17 cellular contexts compared by ENCODE assay signal in the genomic region with DNA sequence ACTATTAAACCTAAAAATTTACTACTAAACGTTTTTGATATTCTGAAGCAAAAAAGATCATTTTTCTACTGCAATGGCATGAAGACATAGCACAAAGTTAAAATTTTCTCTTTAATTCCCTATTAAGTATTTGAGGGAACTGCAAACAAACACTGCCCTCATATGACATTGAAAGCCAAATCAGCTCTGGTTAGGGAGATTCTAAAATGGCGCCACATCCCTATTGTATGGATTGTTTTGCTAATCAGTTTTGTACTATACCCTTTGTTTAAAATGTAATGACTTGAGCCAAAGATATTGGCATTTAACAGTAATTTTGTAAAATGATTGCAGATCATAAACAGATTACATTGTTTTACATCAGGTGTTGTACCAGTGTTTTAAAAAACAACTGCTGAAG.
"Had no signal": no experiment of that assay in that cellular context is flagged by ENCODE, and none has a peak within 500 bp of the region (broad histone marks: within the 10 kb centered on the region; RNA-seq: fewer than 3 reads in every experiment).

No MANE protein-coding gene starts in this region.

- H3K9me3 Mint-ChIP-seq: activated CD4-positive, alpha-beta memory T cell treated with anti-CD3 and anti-CD28 coated beads, Interleukin-2, amount 10 ng/mL, durations not matched to agents 7 days and 5 days; activated naive CD8-positive, alpha-beta T cell treated with anti-CD3 and anti-CD28 coated beads, Interleukin-2, amount 50 U/mL, for 24 hours; natural killer cell; stimulated activated effector memory CD8-positive, alpha-beta T cell treated with anti-CD3 and anti-CD28 coated beads, Interleukin-12 subunit alpha, Interleukin-12 subunit beta, amount 100 ng/mL, for 72 hours had no signal

- ATAC-seq: activated CD4-positive, alpha-beta T cell treated with anti-CD3 and anti-CD28 coated beads for 36 hours; activated naive CD8-positive, alpha-beta T cell treated with anti-CD3 and anti-CD28 coated beads, Interleukin-2, amount 50 U/mL, for 24 hours; foreskin keratinocyte; left lobe of liver; natural killer cell; right cardiac atrium; stimulated activated effector memory CD8-positive, alpha-beta T cell treated with anti-CD3 and anti-CD28 coated beads, Interleukin-12 subunit alpha, Interleukin-12 subunit beta, amount 100 ng/mL, for 72 hours had no signal

- H3K27ac Mint-ChIP-seq: activated CD4-positive, alpha-beta memory T cell treated with anti-CD3 and anti-CD28 coated beads, Interleukin-2, amount 10 ng/mL, durations not matched to agents 7 days and 5 days; activated CD4-positive, alpha-beta T cell treated with anti-CD3 and anti-CD28 coated beads for 36 hours; natural killer cell; progenitor cell of endocrine pancreas had no signal

- H3K4me3 Mint-ChIP-seq: activated CD4-positive, alpha-beta memory T cell treated with anti-CD3 and anti-CD28 coated beads, Interleukin-2, amount 10 ng/mL, durations not matched to agents 7 days and 5 days; activated CD4-positive, alpha-beta T cell treated with anti-CD3 and anti-CD28 coated beads for 36 hours; natural killer cell; stimulated activated effector memory CD8-positive, alpha-beta T cell treated with anti-CD3 and anti-CD28 coated beads, Interleukin-12 subunit alpha, Interleukin-12 subunit beta, amount 100 ng/mL, for 72 hours had no signal

- H3K4me3 ChIP-seq: mucosa of descending colon, transverse colon had no signal

- DNase-seq: activated CD4-positive, alpha-beta memory T cell treated with anti-CD3 and anti-CD28 coated beads, Interleukin-2, amount 10 ng/mL, durations not matched to agents 7 days and 5 days; activated CD4-positive, alpha-beta T cell treated with anti-CD3 and anti-CD28 coated beads for 36 hours; activated CD8-positive, alpha-beta memory T cell treated with anti-CD3 and anti-CD28 coated beads, Interleukin-2, amount 50 U/mL, for 4 hours; activated naive CD4-positive, alpha-beta T cell treated with Interleukin-2 at 50 U/mL for 16 hours; activated naive CD8-positive, alpha-beta T cell treated with anti-CD3 and anti-CD28 coated beads, Interleukin-2, amount 50 U/mL, for 24 hours; foreskin keratinocyte; head of caudate nucleus; islet precursor cell; mucosa of descending colon; natural killer cell; nucleus accumbens; right cardiac atrium; small intestine; transverse colon had no signal

- H3K36me3 Mint-ChIP-seq: natural killer cell had no signal

- H3K9me3 ChIP-seq: mucosa of descending colon, transverse colon had no signal

- H3K27me3 Mint-ChIP-seq: activated naive CD8-positive, alpha-beta T cell treated with anti-CD3 and anti-CD28 coated beads, Interleukin-2, amount 50 U/mL, for 24 hours had no signal

- H3K36me3 ChIP-seq: transverse colon had no signal

- H3K27ac ChIP-seq: foreskin keratinocyte, transverse colon had no signal

- H3K4me1 Mint-ChIP-seq: activated CD4-positive, alpha-beta memory T cell treated with anti-CD3 and anti-CD28 coated beads, Interleukin-2, amount 10 ng/mL, durations not matched to agents 7 days and 5 days; activated CD4-positive, alpha-beta T cell treated with anti-CD3 and anti-CD28 coated beads for 36 hours; activated naive CD8-positive, alpha-beta T cell treated with anti-CD3 and anti-CD28 coated beads, Interleukin-2, amount 50 U/mL, for 24 hours; stimulated activated effector memory CD8-positive, alpha-beta T cell treated with anti-CD3 and anti-CD28 coated beads, Interleukin-12 subunit alpha, Interleukin-12 subunit beta, amount 100 ng/mL, for 72 hours had no signal

- H3K4me1 ChIP-seq: foreskin keratinocyte, transverse colon had no signal
